ENCODE assay signal across 17 cellular contexts in the genomic region with DNA sequence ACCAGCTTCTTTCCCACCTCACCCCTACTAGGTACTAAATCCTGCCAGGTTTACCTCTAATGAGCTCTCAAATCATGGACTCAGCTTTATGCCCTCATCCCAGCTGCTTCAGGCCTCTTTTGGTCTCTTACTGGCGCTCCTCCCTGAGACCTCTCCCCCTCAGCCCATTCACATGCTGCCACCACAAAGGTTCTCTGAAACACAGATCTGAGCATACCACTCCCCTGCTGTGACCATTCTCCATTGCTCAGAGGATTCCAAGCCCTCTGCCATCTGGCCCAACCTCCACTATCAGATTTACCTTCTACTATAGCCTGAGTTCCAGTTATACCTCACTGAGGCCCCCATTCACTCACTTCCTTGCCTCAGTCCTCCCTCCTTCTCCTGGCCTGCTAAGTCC.
A peak's percentile ranks its signal among the peaks of the same experiment; 100 is the strongest.
DNase-seq lines count a peak whose midpoint lies in the region; ATAC-seq and TF ChIP-seq lines count a peak whose summit lies in the region.
"Had no signal": no experiment of that assay in that cellular context is flagged by ENCODE, and none has a peak within 500 bp of the region (broad histone marks: within the 10 kb centered on the region; RNA-seq: fewer than 3 reads in every experiment).

No MANE protein-coding gene starts in this region.

- no peaks in the 10 kb centered on the region for H3K79me1 ChIP-seq in trophoblast cell (ENCODE audit: low read length)

- H3K9ac ChIP-seq in trophoblast cell (ENCODE audit: low read length): no peak overlapping the region

- no peak for DNase-seq in activated T-cell treated with anti-CD3 and anti-CD28 coated beads, Interleukin-2, amount 50 U/mL, for 24 hours
- DNase-seq in activated T-cell treated with anti-CD3 and anti-CD28 coated beads, Interleukin-2, amount 50 U/mL, for 4 hours: no peak
- DNase-seq in T-helper 17 cell (no peak), trophoblast cell (no peak), lower lobe of right lung (no peak), iPS-NIHi11 (ENCODE audit: low spot score) (no peak)
- DNase-seq in central memory CD8-positive, alpha-beta T cell (ENCODE audit: low spot score in 2 of 2): no peak
- DNase-seq: activated CD4-positive, alpha-beta T cell treated with anti-CD3 and anti-CD28 coated beads for 1 hour; DMS79; dorsolateral prefrontal cortex; mucosa of descending colon; NCI-H1694; T1000 had no signal

- no peaks in the 10 kb centered on the region for H3K9me3 ChIP-seq in T-helper 17 cell (ENCODE audit: control insufficient read depth, low read length, poor library complexity, severe bottlenecking)
- H3K9me3 ChIP-seq in trophoblast cell (ENCODE audit: insufficient read depth, low read depth, low read length): no peaks in the 10 kb centered on the region
- no peaks in the 10 kb centered on the region for H3K9me3 ChIP-seq in lower lobe of right lung
- H3K9me3 ChIP-seq: mucosa of descending colon, right atrium auricular region, SJSA1, thoracic aorta had no signal

- no peak overlapping the region for H2AK5ac ChIP-seq in trophoblast cell (ENCODE audit: low read length)

- no peak overlapping the region for H3K4me2 ChIP-seq in trophoblast cell (ENCODE audit: low read length)

- TF ChIP-seq CTCF in lower lobe of right lung (IDR thresholded peaks at IDR 0.05): no peak

- no peak overlapping the region for H4K8ac ChIP-seq in trophoblast cell (ENCODE audit: low read depth, low read length)

- H3K9me3 Mint-ChIP-seq in activated T-cell treated with anti-CD3 and anti-CD28 coated beads, Interleukin-2, amount 50 U/mL, for 24 hours: no peaks in the 10 kb centered on the region
- H3K9me3 Mint-ChIP-seq in activated T-cell treated with anti-CD3 and anti-CD28 coated beads, Interleukin-2, amount 50 U/mL, for 4 hours: no peaks in the 10 kb centered on the region
- H3K9me3 Mint-ChIP-seq in central memory CD8-positive, alpha-beta T cell: no peaks in the 10 kb centered on the region

- no CpG with 5 or more reads among the region's 1 CpG for WGBS in trophoblast cell (ENCODE audit: extremely low coverage, insufficient coverage, insufficient read length)

- H3K4me3 Mint-ChIP-seq in activated T-cell treated with anti-CD3 and anti-CD28 coated beads, Interleukin-2, amount 50 U/mL, for 24 hours: no peak overlapping the region
- no peak overlapping the region for H3K4me3 Mint-ChIP-seq in activated T-cell treated with anti-CD3 and anti-CD28 coated beads, Interleukin-2, amount 50 U/mL, for 4 hours
- no peak overlapping the region for H3K4me3 Mint-ChIP-seq in T-helper 17 cell
- H3K4me3 Mint-ChIP-seq in central memory CD8-positive, alpha-beta T cell: no peak overlapping the region

- no peaks in the 10 kb centered on the region for H3K27me3 Mint-ChIP-seq in activated T-cell treated with anti-CD3 and anti-CD28 coated beads, Interleukin-2, amount 50 U/mL, for 24 hours
- no peaks in the 10 kb centered on the region for H3K27me3 Mint-ChIP-seq in activated T-cell treated with anti-CD3 and anti-CD28 coated beads, Interleukin-2, amount 50 U/mL, for 4 hours (ENCODE audit: low read depth)
- H3K27me3 Mint-ChIP-seq in T-helper 17 cell: no peaks in the 10 kb centered on the region
- no peaks in the 10 kb centered on the region for H3K27me3 Mint-ChIP-seq in central memory CD8-positive, alpha-beta T cell

- intact Hi-C loops in lower lobe of right lung (cut with DNase I): no loop called here

- ATAC-seq in activated T-cell treated with anti-CD3 and anti-CD28 coated beads, Interleukin-2, amount 50 U/mL, for 4 hours: no peak
- no peak for ATAC-seq in T-helper 17 cell
- no peak for ATAC-seq in central memory CD8-positive, alpha-beta T cell (replicated peaks; ENCODE audit: extremely low read depth, poor library complexity, severe bottlenecking)
- ATAC-seq in HG02623 (IDR thresholded peaks at IDR 0.05; ENCODE audit: unreplicated experiment): no peak
- ATAC-seq in lower lobe of right lung: no peak
- ATAC-seq: mucosa of descending colon had no signal

- H3K14ac ChIP-seq in trophoblast cell (ENCODE audit: low read length): no peak overlapping the region

- H3K27ac ChIP-seq in trophoblast cell (ENCODE audit: low read depth, low read length): no peak overlapping the region
- H3K27ac ChIP-seq in lower lobe of right lung: no peak overlapping the region
- H3K27ac ChIP-seq: dorsolateral prefrontal cortex, right atrium auricular region, SJSA1, thoracic aorta had no signal

- H3K4me3 ChIP-seq in trophoblast cell (ENCODE audit: low read depth, low read length): no peak overlapping the region
- no peak overlapping the region for H3K4me3 ChIP-seq in lower lobe of right lung
- H3K4me3 ChIP-seq: dorsolateral prefrontal cortex, mucosa of descending colon, right atrium auricular region, SJSA1, thoracic aorta had no signal

- H4K12ac ChIP-seq in trophoblast cell (ENCODE audit: low read depth, low read length): no peak overlapping the region

- peaks cover 67% of the 10 kb centered on the region for H3K36me3 Mint-ChIP-seq in activated T-cell treated with anti-CD3 and anti-CD28 coated beads, Interleukin-2, amount 50 U/mL, for 24 hours (ENCODE audit: low read depth)
- H3K36me3 Mint-ChIP-seq in activated T-cell treated with anti-CD3 and anti-CD28 coated beads, Interleukin-2, amount 50 U/mL, for 4 hours (ENCODE audit: insufficient read depth): peaks cover 40% of the 10 kb centered on the region
- H3K36me3 Mint-ChIP-seq in T-helper 17 cell (ENCODE audit: low read depth): peaks cover 7% of the 10 kb centered on the region
- H3K36me3 Mint-ChIP-seq in central memory CD8-positive, alpha-beta T cell (ENCODE audit: insufficient read depth): peaks cover 31% of the 10 kb centered on the region

- no peak overlapping the region for H2BK12ac ChIP-seq in trophoblast cell (ENCODE audit: low read length)

- no peak overlapping the region for H3K4ac ChIP-seq in trophoblast cell (ENCODE audit: low read depth, low read length)

- no peak overlapping the region for H4K91ac ChIP-seq in trophoblast cell (ENCODE audit: low read depth, low read length)

- H3K18ac ChIP-seq in trophoblast cell (ENCODE audit: low read length): no peak overlapping the region

- H3K23ac ChIP-seq in trophoblast cell (ENCODE audit: low read length): peak overlapping the region; percentile 51

- peak overlapping the region; percentile 88 for H3K27ac Mint-ChIP-seq in activated T-cell treated with anti-CD3 and anti-CD28 coated beads, Interleukin-2, amount 50 U/mL, for 24 hours
- peak overlapping the region; percentile 94 for H3K27ac Mint-ChIP-seq in T-helper 17 cell
- peak overlapping the region; percentile 71 for H3K27ac Mint-ChIP-seq in central memory CD8-positive, alpha-beta T cell (ENCODE audit: low read depth)

- H2BK120ac ChIP-seq in trophoblast cell (ENCODE audit: insufficient read depth, low read length, poor library complexity): no peak overlapping the region

- no peak overlapping the region for H2BK5ac ChIP-seq in trophoblast cell (ENCODE audit: low read depth, low read length, poor library complexity)

- H2AFZ ChIP-seq in trophoblast cell (ENCODE audit: insufficient read depth, low read length, poor library complexity): no peak overlapping the region

- H3K27me3 ChIP-seq in trophoblast cell (ENCODE audit: insufficient read depth, low read length) (no peaks in the 10 kb centered on the region), lower lobe of right lung (ENCODE audit: low read depth) (no peaks in the 10 kb centered on the region)
- H3K27me3 ChIP-seq: dorsolateral prefrontal cortex, right atrium auricular region, SJSA1 had no signal

- H3K4me1 ChIP-seq in trophoblast cell (ENCODE audit: control insufficient read depth in 1 of 2, insufficient read depth in 2 of 2, low read length in 2 of 2) (peaks cover 2% of the 10 kb centered on the region in 2 experiments), lower lobe of right lung (peaks cover 17% of the 10 kb centered on the region)
- H3K4me1 ChIP-seq: right atrium auricular region had no signal

- H3K36me3 ChIP-seq in trophoblast cell (ENCODE audit: control insufficient read depth in 1 of 2, insufficient read depth in 2 of 2, low read length in 2 of 2) (no peaks in the 10 kb centered on the region), lower lobe of right lung (no peaks in the 10 kb centered on the region)
- H3K36me3 ChIP-seq: right atrium auricular region, SJSA1, thoracic aorta had no signal

- H3K4me1 Mint-ChIP-seq in activated T-cell treated with anti-CD3 and anti-CD28 coated beads, Interleukin-2, amount 50 U/mL, for 24 hours (ENCODE audit: low read depth): peaks cover 90% of the 10 kb centered on the region
- peaks cover 90% of the 10 kb centered on the region for H3K4me1 Mint-ChIP-seq in activated T-cell treated with anti-CD3 and anti-CD28 coated beads, Interleukin-2, amount 50 U/mL, for 4 hours (ENCODE audit: low read depth)
- peaks cover 64% of the 10 kb centered on the region for H3K4me1 Mint-ChIP-seq in T-helper 17 cell
- H3K4me1 Mint-ChIP-seq in central memory CD8-positive, alpha-beta T cell: peaks cover 87% of the 10 kb centered on the region

- H3K79me2 ChIP-seq in trophoblast cell (ENCODE audit: control insufficient read depth, insufficient read depth, low read length, poor library complexity): no peaks in the 10 kb centered on the region
